15 cellular contexts compared by ENCODE assay signal in genomic region chr3:118636841-118637240, GRCh38.
DNase-seq lines count a peak whose midpoint lies in the region; ATAC-seq and TF ChIP-seq lines count a peak whose summit lies in the region.
"Had no signal": no experiment of that assay in that cellular context is flagged by ENCODE, and none has a peak within 500 bp of the region (broad histone marks: within the 10 kb centered on the region; RNA-seq: fewer than 3 reads in every experiment).

No MANE protein-coding gene starts in this region.

- no peaks in the 10 kb centered on the region for H3K79me2 ChIP-seq in PC-3 (ENCODE audit: low read length)

- no peaks in the 10 kb centered on the region for H3K9me2 ChIP-seq in PC-3 (replicated peaks; ENCODE audit: low read length)

- ATAC-seq in GM21786 (IDR thresholded peaks at IDR 0.05; ENCODE audit: unreplicated experiment) (peak; percentile 46), PC-3 (no peak), HG03039 (IDR thresholded peaks at IDR 0.05; ENCODE audit: unreplicated experiment) (no peak)
- ATAC-seq: stimulated activated naive CD8-positive, alpha-beta T cell treated with anti-CD3 and anti-CD28 coated beads, Interleukin-15, amount 100 ng/mL, for 72 hours had no signal

- no peaks in the 10 kb centered on the region for H3K4me1 ChIP-seq in PC-3 (ENCODE audit: insufficient read depth, low read length)

- no peak overlapping the region for H3K27ac ChIP-seq in PC-3 (ENCODE audit: low read length)

- H3K27me3 ChIP-seq in PC-3 (ENCODE audit: low read length) = no peaks in the 10 kb centered on the region

- DNase-seq in COR-L47 (lab: John Stamatoyannopoulos, UW) (peak; percentile 7), PC-3 (peak; percentile 11), iPS-NIHi11 (ENCODE audit: low spot score) (peak; percentile 40), NCI-H2107 (lab: John Stamatoyannopoulos, UW) (no peak)
- DNase-seq in effector CD4-positive, alpha-beta T cell = no peak
- DNase-seq in central memory CD4-positive, alpha-beta T cell = no peak
- DNase-seq: activated CD4-positive, CD25-positive, alpha-beta regulatory T cell; activated T-cell treated with anti-CD3 and anti-CD28 coated beads, Interleukin-2, amount 50 U/mL, for 1 hour; CD4-positive, alpha-beta memory T cell; erythroblast; immature natural killer cell; stimulated activated CD4-positive, alpha-beta T cell treated with anti-CD3 and anti-CD28 coated beads, Interleukin-2, amount 100 ng/mL, for 24 hours; stimulated activated naive CD8-positive, alpha-beta T cell treated with anti-CD3 and anti-CD28 coated beads, Interleukin-15, amount 100 ng/mL, for 72 hours had no signal

- H3K4me2 ChIP-seq in PC-3 (ENCODE audit: low read length) = no peak overlapping the region

- no peak overlapping the region for H3K4me3 ChIP-seq in PC-3 (ENCODE audit: low read length)

- TF ChIP-seq CTCF in PC-3 (conservative IDR thresholded peaks at IDR 0.05; ENCODE audit: low read depth, low read length) = peak; percentile 36; the same call in 1 of the 2 replicates

- H2AFZ ChIP-seq in PC-3 (ENCODE audit: low read length) = no peak overlapping the region

- no peak overlapping the region for H3K9ac ChIP-seq in PC-3 (ENCODE audit: low read length)

- H4K20me1 ChIP-seq in PC-3 (ENCODE audit: low read length) = no peaks in the 10 kb centered on the region

- H3K9me3 ChIP-seq in PC-3 (ENCODE audit: low read length) = no peaks in the 10 kb centered on the region

- POLR2A ChIA-PET in PC-3 (lab: Charles Lee; ENCODE audit: unreplicated experiment) = no interaction called here

- H3K36me3 ChIP-seq in PC-3 (ENCODE audit: low read depth, low read length) = no peaks in the 10 kb centered on the region

- intact Hi-C loops in PC-3 (cut with micrococcal nuclease) = no loop called here

- no TSS peak for BruUV-seq in PC-3 (replicated peaks; lab: Mats Ljungman, UMichigan)

- CTCF ChIA-PET in PC-3 (lab: Charles Lee) = no interaction called here

- no peaks in the 10 kb centered on the region for H3F3A ChIP-seq in PC-3 (ENCODE audit: low read length, unreplicated experiment)

Comparison
In these comparisons a context has a peak if more than half of its experiments do, and no peak if none do; other contexts are left out.
1. DNase-seq: peak in COR-L47 (single experiment), PC-3 (single experiment) and iPS-NIHi11 (single experiment); none in NCI-H2107 (single experiment), effector CD4-positive, alpha-beta T cell (single experiment) and central memory CD4-positive, alpha-beta T cell (single experiment).